In genomic region chr7:130139193-130139950, GRCh38 we compare ENCODE assay signal across 29 cellular contexts.
DNase-seq lines count a peak whose midpoint lies in the region; ATAC-seq, FAIRE-seq and TF ChIP-seq lines count a peak whose summit lies in the region.
"Had no signal": no experiment of that assay in that cellular context is flagged by ENCODE, and none has a peak within 500 bp of the region (broad histone marks: within the 10 kb centered on the region; RNA-seq: fewer than 3 reads in every experiment).

No MANE protein-coding gene starts in this region.

- CTCF ChIA-PET in activated CD4-positive, alpha-beta T cell treated with anti-CD3 and anti-CD28 coated beads, Interleukin-2, amount 10 ng/mL, durations not matched to agents 7 days and 5 days (lab: Charles Lee) = interaction anchor here (0.6 to 2.7 kb wide), 3 partner anchors 10 to 314 kb away, joined by 3 to 6 read pairs (median 3); no protein-coding TSS in a partner anchor

- H3K36me3 Mint-ChIP-seq in activated CD4-positive, alpha-beta T cell treated with anti-CD3 and anti-CD28 coated beads, Interleukin-2, amount 10 ng/mL, durations not matched to agents 7 days and 5 days (ENCODE audit: low read depth) = peaks cover 26% of the 10 kb centered on the region
- H3K36me3 Mint-ChIP-seq in nephron (ENCODE audit: low read depth) = peaks cover 34% of the 10 kb centered on the region
- peaks cover 22% of the 10 kb centered on the region for H3K36me3 Mint-ChIP-seq in activated CD4-positive, alpha-beta T cell treated with anti-CD3 and anti-CD28 coated beads, Interleukin-2, amount 10 ng/mL, durations not matched to agents 24 days and 14 days (ENCODE audit: low read depth)

- intact Hi-C loops in upper lobe of right lung (cut with DNase I) = no loop called here
- intact Hi-C loops in activated CD4-positive, alpha-beta T cell treated with anti-CD3 and anti-CD28 coated beads, Interleukin-2, amount 10 ng/mL, durations not matched to agents 24 days and 14 days (cut with micrococcal nuclease) = loop anchor here (5.0 kb wide), 1 partner anchor 67 kb away; the partner anchor contains the start of gene KLHDC10

- ATAC-seq in upper lobe of right lung = peak; percentile 69
- ATAC-seq in GM19463 (IDR thresholded peaks at IDR 0.05; ENCODE audit: unreplicated experiment) = no peak
- ATAC-seq: A549; activated CD4-positive, CD25-positive, alpha-beta regulatory T cell treated with anti-CD3 and anti-CD28 coated beads, Interleukin-2, amount 50 U/mL, for 24 hours; heart left ventricle; left cardiac atrium; stimulated activated naive CD8-positive, alpha-beta T cell treated with anti-CD3 and anti-CD28 coated beads, Interleukin-15, amount 100 ng/mL, for 72 hours had no signal

- H3K27me3 ChIP-seq in bronchial epithelial cell (ENCODE audit: control insufficient read depth, insufficient read depth, low read length) = no peaks in the 10 kb centered on the region
- H3K27me3 ChIP-seq in upper lobe of right lung = no peaks in the 10 kb centered on the region
- H3K27me3 ChIP-seq: heart left ventricle, tibial nerve had no signal

- peak overlapping the region; percentile 7 for H3K27ac Mint-ChIP-seq in activated CD4-positive, alpha-beta T cell treated with anti-CD3 and anti-CD28 coated beads, Interleukin-2, amount 10 ng/mL, durations not matched to agents 7 days and 5 days
- H3K27ac Mint-ChIP-seq in nephron = peak overlapping the region; percentile 89 to 97 (median 96)
- no peak overlapping the region for H3K27ac Mint-ChIP-seq in activated CD4-positive, alpha-beta T cell treated with anti-CD3 and anti-CD28 coated beads, Interleukin-2, amount 10 ng/mL, durations not matched to agents 24 days and 14 days
- H3K27ac Mint-ChIP-seq: activated naive CD4-positive, alpha-beta T cell treated with anti-CD3 and anti-CD28 coated beads for 36 hours; activated T-cell treated with anti-CD3 and anti-CD28 coated beads, Interleukin-2, amount 50 U/mL, for 24 hours; stimulated activated naive CD8-positive, alpha-beta T cell treated with anti-CD3 and anti-CD28 coated beads, Interleukin-15, amount 100 ng/mL, for 72 hours had no signal

- H3K4me1 ChIP-seq in upper lobe of right lung = peaks cover 14% of the 10 kb centered on the region

- DNase-seq in activated CD4-positive, alpha-beta T cell treated with anti-CD3 and anti-CD28 coated beads, Interleukin-2, amount 10 ng/mL, durations not matched to agents 7 days and 5 days = no peak
- no peak for DNase-seq in activated CD4-positive, alpha-beta T cell treated with anti-CD3 and anti-CD28 coated beads, Interleukin-2, amount 50 U/mL, for 48 hours
- no peak for DNase-seq in bronchial epithelial cell (ENCODE audit: low read depth)
- peak; percentile 70 for DNase-seq in upper lobe of right lung
- no peak for DNase-seq in frontal cortex (ENCODE audit: low spot score in 2 of 2)
- DNase-seq in activated CD4-positive, alpha-beta T cell treated with anti-CD3 and anti-CD28 coated beads, Interleukin-2, amount 10 ng/mL, durations not matched to agents 24 days and 14 days = no peak
- DNase-seq: activated CD8-positive, alpha-beta memory T cell treated with anti-CD3 and anti-CD28 coated beads for 24 hours; activated naive CD4-positive, alpha-beta T cell treated with anti-CD3 and anti-CD28 coated beads for 36 hours; activated T-cell treated with anti-CD3 and anti-CD28 coated beads, Interleukin-2, amount 50 U/mL, for 24 hours; aorta; DMS 273 treated with DMSO at 0.1 percent for 48 hours; GDM1; heart left ventricle; left cardiac atrium; NCI-H146; NCI-H2171; NCI-H69; occipital lobe; SHP77; stimulated activated CD4-positive, alpha-beta T cell treated with anti-CD3 and anti-CD28 coated beads, Interleukin-4, amount 100 ng/mL, for 4 hours; stimulated activated naive CD8-positive, alpha-beta T cell treated with anti-CD3 and anti-CD28 coated beads, Interleukin-15, amount 100 ng/mL, for 72 hours had no signal

- H3K9me3 ChIP-seq in upper lobe of right lung = no peaks in the 10 kb centered on the region
- H3K9me3 ChIP-seq: A549, BLaER1, heart left ventricle, tibial nerve had no signal

- no peaks in the 10 kb centered on the region for H3K9me3 Mint-ChIP-seq in activated CD4-positive, alpha-beta T cell treated with anti-CD3 and anti-CD28 coated beads, Interleukin-2, amount 10 ng/mL, durations not matched to agents 7 days and 5 days
- no peaks in the 10 kb centered on the region for H3K9me3 Mint-ChIP-seq in nephron
- no peaks in the 10 kb centered on the region for H3K9me3 Mint-ChIP-seq in activated CD4-positive, alpha-beta T cell treated with anti-CD3 and anti-CD28 coated beads, Interleukin-2, amount 10 ng/mL, durations not matched to agents 24 days and 14 days
- H3K9me3 Mint-ChIP-seq: activated naive CD4-positive, alpha-beta T cell treated with anti-CD3 and anti-CD28 coated beads for 36 hours; activated T-cell treated with anti-CD3 and anti-CD28 coated beads, Interleukin-2, amount 50 U/mL, for 24 hours; stimulated activated naive CD8-positive, alpha-beta T cell treated with anti-CD3 and anti-CD28 coated beads, Interleukin-15, amount 100 ng/mL, for 72 hours had no signal

- peaks cover 2% of the 10 kb centered on the region for H3K36me3 ChIP-seq in bronchial epithelial cell (ENCODE audit: control insufficient read depth, insufficient read depth, low read length)
- peaks cover 19% of the 10 kb centered on the region for H3K36me3 ChIP-seq in upper lobe of right lung

- H3K4me3 Mint-ChIP-seq in activated CD4-positive, alpha-beta T cell treated with anti-CD3 and anti-CD28 coated beads, Interleukin-2, amount 10 ng/mL, durations not matched to agents 7 days and 5 days = no peak overlapping the region
- peak overlapping the region; percentile 45 to 55 (median 49) for H3K4me3 Mint-ChIP-seq in nephron
- no peak overlapping the region for H3K4me3 Mint-ChIP-seq in activated CD4-positive, alpha-beta T cell treated with anti-CD3 and anti-CD28 coated beads, Interleukin-2, amount 10 ng/mL, durations not matched to agents 24 days and 14 days
- H3K4me3 Mint-ChIP-seq: activated naive CD4-positive, alpha-beta T cell treated with anti-CD3 and anti-CD28 coated beads for 36 hours; activated T-cell treated with anti-CD3 and anti-CD28 coated beads, Interleukin-2, amount 50 U/mL, for 24 hours; stimulated activated naive CD8-positive, alpha-beta T cell treated with anti-CD3 and anti-CD28 coated beads, Interleukin-15, amount 100 ng/mL, for 72 hours had no signal

- H3K4me1 Mint-ChIP-seq in activated CD4-positive, alpha-beta T cell treated with anti-CD3 and anti-CD28 coated beads, Interleukin-2, amount 10 ng/mL, durations not matched to agents 7 days and 5 days = peaks cover 28% of the 10 kb centered on the region
- peaks cover 39% of the 10 kb centered on the region for H3K4me1 Mint-ChIP-seq in nephron
- H3K4me1 Mint-ChIP-seq in activated CD4-positive, alpha-beta T cell treated with anti-CD3 and anti-CD28 coated beads, Interleukin-2, amount 10 ng/mL, durations not matched to agents 24 days and 14 days = peaks cover 19% of the 10 kb centered on the region

- H3K27me3 Mint-ChIP-seq in activated CD4-positive, alpha-beta T cell treated with anti-CD3 and anti-CD28 coated beads, Interleukin-2, amount 10 ng/mL, durations not matched to agents 7 days and 5 days = no peaks in the 10 kb centered on the region
- no peaks in the 10 kb centered on the region for H3K27me3 Mint-ChIP-seq in nephron (ENCODE audit: low read depth)
- H3K27me3 Mint-ChIP-seq in activated CD4-positive, alpha-beta T cell treated with anti-CD3 and anti-CD28 coated beads, Interleukin-2, amount 10 ng/mL, durations not matched to agents 24 days and 14 days = peaks cover 10% of the 10 kb centered on the region
- H3K27me3 Mint-ChIP-seq: activated T-cell treated with anti-CD3 and anti-CD28 coated beads, Interleukin-2, amount 50 U/mL, for 24 hours had no signal

- peak overlapping the region; percentile 63 for H3K27ac ChIP-seq in upper lobe of right lung
- H3K27ac ChIP-seq: A549, BLaER1, epithelial cell of prostate, heart left ventricle, KMS-11 had no signal

- FAIRE-seq in bronchial epithelial cell (lab: Jason Lieb, UNC) = peak; percentile 18
- FAIRE-seq in frontal cortex (lab: Jason Lieb, UNC) = no peak
- FAIRE-seq: A549 had no signal

- TF ChIP-seq CTCF in bronchial epithelial cell (IDR thresholded peaks at IDR 0.05; ENCODE audit: insufficient read depth, low read length, severe bottlenecking) = no peak
- TF ChIP-seq CTCF in nephron (IDR thresholded peaks at IDR 0.05; ENCODE audit: unreplicated experiment in 3 of 3) = no peak
- TF ChIP-seq CTCF in upper lobe of right lung (IDR thresholded peaks at IDR 0.05) = no peak

- H3K4me3 ChIP-seq in bronchial epithelial cell (ENCODE audit: low read depth, low read length) = no peak overlapping the region
- no peak overlapping the region for H3K4me3 ChIP-seq in upper lobe of right lung
- H3K4me3 ChIP-seq: A549, BLaER1, heart left ventricle, tibial nerve had no signal

- POLR2A ChIA-PET in activated CD4-positive, alpha-beta T cell treated with anti-CD3 and anti-CD28 coated beads, Interleukin-2, amount 10 ng/mL, durations not matched to agents 7 days and 5 days (lab: Charles Lee) = no interaction called here

Comparison
In these comparisons a context has a peak if more than half of its experiments do, and no peak if none do; other contexts are left out.
1. H3K4me3 Mint-ChIP-seq: peak in nephron (3 of 3); none in activated CD4-positive, alpha-beta T cell treated with anti-CD3 and anti-CD28 coated beads, Interleukin-2, amount 10 ng/mL, durations not matched to agents 7 days and 5 days (single experiment) and activated CD4-positive, alpha-beta T cell treated with anti-CD3 and anti-CD28 coated beads, Interleukin-2, amount 10 ng/mL, durations not matched to agents 24 days and 14 days (single experiment).